Comparison of ENCODE assay signal across 14 cellular contexts in genomic region chr21:44819283-44820243, GRCh38. TPM values are rescaled to one million over a fixed set of nuclear protein-coding genes. Genes with fewer than 3 reads are reported as not detected.
DNase-seq lines count a peak whose midpoint lies in the region; ATAC-seq, FAIRE-seq and TF ChIP-seq lines count a peak whose summit lies in the region.
"Had no signal": no experiment of that assay in that cellular context is flagged by ENCODE, and none has a peak within 500 bp of the region (broad histone marks: within the 10 kb centered on the region; RNA-seq: fewer than 3 reads in every experiment).

No MANE protein-coding gene starts in this region.

- H3K27ac Mint-ChIP-seq in CD8-positive, alpha-beta T cell: peak overlapping the region; percentile 79
- peak overlapping the region in 2 of 3 experiments; percentile 28 to 65 for H3K27ac Mint-ChIP-seq in nephron

- H3K36me3 Mint-ChIP-seq in CD8-positive, alpha-beta T cell: no peaks in the 10 kb centered on the region
- H3K36me3 Mint-ChIP-seq in nephron (ENCODE audit: low read depth): peaks cover 10% of the 10 kb centered on the region

- CTCF ChIA-PET in CD8-positive, alpha-beta T cell (lab: Charles Lee): interaction anchor here (0.9 to 1.7 kb wide), 4 partner anchors 13 to 309 kb away, joined by 3 to 4 read pairs (median 3); no protein-coding TSS in a partner anchor
- CTCF ChIA-PET in K562 (lab: Yijun Ruan, JAX; ENCODE audit: low intra/inter-chr PET ratio) (interaction anchor here (1.0 kb wide), 1 partner anchor 8 kb away, joined by 3 read pairs; no protein-coding TSS in a partner anchor), GM10248 (lab: Yijun Ruan, JAX) (no interaction called here)

- peaks cover 25% of the 10 kb centered on the region; the same call in 1 of the 2 replicates for H4K20me1 ChIP-seq in K562 (replicated peaks; ENCODE audit: control insufficient read depth, insufficient read depth, low read length)

- TF ChIP-seq CTCF in CD8-positive, alpha-beta T cell (IDR thresholded peaks at IDR 0.05): no peak
- TF ChIP-seq CTCF in K562 (IDR thresholded peaks at IDR 0.05 in 2 of 3, conservative IDR thresholded peaks at IDR 0.05 in 1 of 3; ENCODE audit: insufficient read depth in 2 of 3, low read depth in 1 of 3, low read length in 3 of 3): no peak
- TF ChIP-seq CTCF in nephron (IDR thresholded peaks at IDR 0.05; ENCODE audit: unreplicated experiment in 3 of 3): no peak
- no peak for TF ChIP-seq CTCF in GM10248 (IDR thresholded peaks at IDR 0.05; ENCODE audit: control extremely low read depth, extremely low read depth, low read depth, missing control alignments)
- TF ChIP-seq CTCF in WERI-Rb-1 (IDR thresholded peaks at IDR 0.05; ENCODE audit: low read depth, low read length): no peak
- TF ChIP-seq CTCF in coronary artery (IDR thresholded peaks at IDR 0.05): no peak

- no peak for DNase-seq in CD8-positive, alpha-beta T cell
- no peak for DNase-seq in K562 (ENCODE audit: extremely low read depth in 1 of 4, low spot score in 3 of 4)
- no peak for DNase-seq in amniotic stem cell (lab: John Stamatoyannopoulos, UW)
- DNase-seq in GM10248 (ENCODE audit: extremely low spot score): no peak
- no peak for DNase-seq in WERI-Rb-1
- DNase-seq in coronary artery (ENCODE audit: low spot score): no peak
- DNase-seq: Kasumi-1, left cardiac atrium, NCI-H187, NCI-H69 had no signal

- H3K27ac ChIP-seq in CD8-positive, alpha-beta T cell (ENCODE audit: low read depth, low read length): no peak overlapping the region
- H3K27ac ChIP-seq in HUES6 (ENCODE audit: low read depth, low read length) (no peak overlapping the region), K562 (ENCODE audit: extremely low read depth, low read depth, low read length) (no peak overlapping the region), WERI-Rb-1 (no peak overlapping the region), coronary artery (no peak overlapping the region)
- H3K27ac ChIP-seq: cardiac muscle cell had no signal

- no peak for TF ChIP-seq EP300 in K562 (IDR thresholded peaks at IDR 0.05; ENCODE audit: low read length)

- H3K4me1 ChIP-seq in CD8-positive, alpha-beta T cell (ENCODE audit: insufficient read depth, low read length): peaks cover 18% of the 10 kb centered on the region
- H3K4me1 ChIP-seq in HUES6 (ENCODE audit: control insufficient read depth, insufficient read depth, low read length): peaks cover 18% of the 10 kb centered on the region
- H3K4me1 ChIP-seq in K562 (replicated peaks in 1 of 2; ENCODE audit: control insufficient read depth in 2 of 2, insufficient read depth in 2 of 2, low read length in 2 of 2): peaks cover 0 to 43% of the 10 kb centered on the region in 2 experiments; a peak in 4 of 5 replicates

- no peak overlapping the region for H2AFZ ChIP-seq in K562 (ENCODE audit: low read depth, low read length)

- POLR2A ChIA-PET in CD8-positive, alpha-beta T cell (lab: Charles Lee): interaction anchor here (0.8 to 1.6 kb wide), 2 partner anchors 53 to 54 kb away, joined by 3 to 4 read pairs; no protein-coding TSS in a partner anchor
- POLR2A ChIA-PET in K562 (lab: Yijun Ruan, JAX): interaction anchor here (0.9 to 1.3 kb wide), 2 partner anchors 22 to 59 kb away, joined by 3 read pairs; no protein-coding TSS in a partner anchor
- POLR2A ChIA-PET in GM10248 (lab: Yijun Ruan, JAX): no interaction called here

- H3K4me3 Mint-ChIP-seq in CD8-positive, alpha-beta T cell: peak overlapping the region; percentile 73
- H3K4me3 Mint-ChIP-seq in nephron: peak overlapping the region; percentile 66 to 75 (median 74)

- in situ Hi-C loops in K562 (cut with MboI): no loop called here

- H3K9ac ChIP-seq in HUES6 (ENCODE audit: low read length): no peak overlapping the region
- no peak overlapping the region; a peak in 1 of 4 replicates for H3K9ac ChIP-seq in K562 (ENCODE audit: insufficient read depth in 1 of 2, low read depth in 2 of 2, low read length in 2 of 2)

- no peaks in the 10 kb centered on the region for H3K27me3 Mint-ChIP-seq in CD8-positive, alpha-beta T cell (ENCODE audit: low read depth)
- H3K27me3 Mint-ChIP-seq in nephron (ENCODE audit: low read depth): peaks cover 10% of the 10 kb centered on the region

- no peaks in the 10 kb centered on the region for H3K36me3 ChIP-seq in CD8-positive, alpha-beta T cell (ENCODE audit: insufficient read depth, low read length)
- H3K36me3 ChIP-seq in HUES6 (ENCODE audit: control insufficient read depth, insufficient read depth, low read length) (no peaks in the 10 kb centered on the region), K562 (ENCODE audit: control insufficient read depth, insufficient read depth, low read length) (no peaks in the 10 kb centered on the region; the same call in 2 of the 3 replicates), WERI-Rb-1 (peaks cover 3% of the 10 kb centered on the region; the same call in 1 of the 2 replicates)
- H3K36me3 ChIP-seq: cardiac muscle cell had no signal

- H3K4me3 ChIP-seq in CD8-positive, alpha-beta T cell (ENCODE audit: low read depth, low read length): no peak overlapping the region
- H3K4me3 ChIP-seq in HUES6 (ENCODE audit: low read depth, low read length) (0 out of 2 replicates have a peak overlapping the region, but pooled peaks have one; percentile 94), K562 (no peak overlapping the region), WERI-Rb-1 (ENCODE audit: low read depth, low read length) (no peak overlapping the region), coronary artery (no peak overlapping the region)

- H3K79me2 ChIP-seq in K562 (ENCODE audit: control insufficient read depth, insufficient read depth, low read length): peaks cover 36% of the 10 kb centered on the region

- no peaks in the 10 kb centered on the region for H3K27me3 ChIP-seq in CD8-positive, alpha-beta T cell (ENCODE audit: insufficient read depth, low read length)
- 0 out of 2 replicates have a peak, but pooled peaks cover 5% of the 10 kb centered on the region for H3K27me3 ChIP-seq in HUES6 (ENCODE audit: control insufficient read depth, insufficient read depth, low read length)
- no peaks in the 10 kb centered on the region for H3K27me3 ChIP-seq in K562 (ENCODE audit: control insufficient read depth in 2 of 2, insufficient read depth in 2 of 2, low read length in 2 of 2)
- no peaks in the 10 kb centered on the region for H3K27me3 ChIP-seq in WERI-Rb-1 (ENCODE audit: insufficient read depth, low read depth, severe bottlenecking)
- H3K27me3 ChIP-seq: cardiac muscle cell had no signal

- no peak for TF ChIP-seq RAD21 in K562 (CRISPR knock-in tag; conservative IDR thresholded peaks at IDR 0.05 in 1 of 2, IDR thresholded peaks at IDR 0.05 in 1 of 2)

- peaks cover 9% of the 10 kb centered on the region for H3K4me1 Mint-ChIP-seq in CD8-positive, alpha-beta T cell (ENCODE audit: low read depth)
- peaks cover 4% of the 10 kb centered on the region for H3K4me1 Mint-ChIP-seq in nephron

- peaks cover 18% of the 10 kb centered on the region for H3K9me3 Mint-ChIP-seq in CD8-positive, alpha-beta T cell
- peaks cover 34% of the 10 kb centered on the region for H3K9me3 Mint-ChIP-seq in nephron

- no peak for ATAC-seq in CD8-positive, alpha-beta T cell
- ATAC-seq in K562: no peak

- intact Hi-C loops in CD8-positive, alpha-beta T cell (cut with DNase I, micrococcal nuclease): loop anchor here (2.0 to 5.0 kb wide), 9 partner anchors 27 to 1847 kb away; partner anchors contain the start of genes ADARB1 (in 1 of the 2), CFAP410 (in 1 of the 2), PCBP3 (in 1 of the 2) and PKNOX1 (in 1 of the 2)
- intact Hi-C loops in K562 (cut with micrococcal nuclease): no loop called here

- TF ChIP-seq POLR2A in K562 (conservative IDR thresholded peaks at IDR 0.05): no peak; the same call in 1 of the 2 replicates

- H3K9me1 ChIP-seq in K562 (ENCODE audit: control insufficient read depth, insufficient read depth, low read length): peaks cover 15% of the 10 kb centered on the region

- peak; percentile 29 for FAIRE-seq in K562 (lab: Jason Lieb, UNC)
- FAIRE-seq: G401.6 had no signal

- 90% methylated on average over 29 of the region's 33 CpGs for WGBS in K562 (ENCODE audit: insufficient coverage, low coverage, missing lambda C conversion rate)

- BruUV-seq in K562 (replicated peaks; lab: Mats Ljungman, UMichigan): no TSS peak

- no peak overlapping the region for H3K4me2 ChIP-seq in K562 (ENCODE audit: insufficient read depth, low read length)

- H3K9me3 ChIP-seq in CD8-positive, alpha-beta T cell (ENCODE audit: low read length): peaks cover 5% of the 10 kb centered on the region
- H3K9me3 ChIP-seq in HUES6 (ENCODE audit: control insufficient read depth, insufficient read depth, low read depth, low read length) (peaks cover 52% of the 10 kb centered on the region), K562 (replicated peaks; ENCODE audit: control insufficient read depth, insufficient read depth, low read depth, low read length) (peaks cover 16% of the 10 kb centered on the region), WERI-Rb-1 (ENCODE audit: severe bottlenecking) (peaks cover 55% of the 10 kb centered on the region)

RNA-seq across cellular contexts. Expression of gene SUMO3, which starts 1.7 kb away (rescaled TPM):
- total RNA-seq in CD8-positive, alpha-beta T cell: 10 to 100 TPM; 84.7 to 87.3 TPM
- total RNA-seq in K562 (2011; cell fraction: chromatin; rRNA removed; ENCODE audit: low replicate concordance): 32.4 and 33.2 TPM in 2 replicates
- total RNA-seq in K562 (2011; cell fraction: nucleolus; rRNA removed): 27.5 and 32.6 TPM in 2 replicates
- total RNA-seq in K562 (2011; cell fraction: nucleoplasm; rRNA removed): 42.5 and 55.7 TPM in 2 replicates
- total RNA-seq in K562 (2014; rRNA removed): 95.2 and 118 TPM in 2 replicates
- 101 TPM in 2 replicates for total RNA-seq in K562 (2014; rRNA removed; fragmentation: Illumina TruSeq; extraction: Trizol)
- 111 and 113 TPM in 2 replicates for total RNA-seq in K562 (2015; rRNA removed; fragmentation: Illumina TruSeq; extraction: Trizol)
- total RNA-seq in K562 (2021): 120 TPM in 2 replicates
- 110 and 128 TPM in 2 replicates for polyA plus RNA-seq in K562 (2011; rRNA removed)
- 132 and 183 TPM in 2 replicates for polyA plus RNA-seq in K562 (2011; cell fraction: cytosol; rRNA removed)
- 41.4 and 52.1 TPM in 2 replicates for polyA plus RNA-seq in K562 (2011; cell fraction: nucleus; rRNA removed)
- 95.3 and 142 TPM in 2 replicates for polyA plus RNA-seq in K562 (2012)
- polyA plus RNA-seq in K562 (2014; fragmentation: Illumina TruSeq; extraction: Trizol): 142 and 144 TPM in 2 replicates
- polyA plus RNA-seq in K562 (2014; fragmentation: Nextera tagmentation; extraction: Ambion mirVana): 10 to 100 TPM; 13.9 to 21.6 TPM
- 143 and 146 TPM in 2 replicates for polyA plus RNA-seq in K562 (2014; rRNA removed)
- 105 and 120 TPM in 2 replicates for polyA minus RNA-seq in K562 (2011; rRNA and poly(A)+ RNA removed)
- 70.3 and 71.5 TPM in 2 replicates for polyA minus RNA-seq in K562 (2011; cell fraction: cytosol; rRNA and poly(A)+ RNA removed)
- polyA minus RNA-seq in K562 (2011; cell fraction: nucleus; rRNA and poly(A)+ RNA removed): 18.8 and 32.3 TPM in 2 replicates

RNA-seq across cellular contexts. Expression of gene UBE2G2, which starts 17.9 kb away (rescaled TPM):
- total RNA-seq in CD8-positive, alpha-beta T cell: 10 to 100 TPM; 88.8 to 89.1 TPM
- total RNA-seq in K562 (2011; cell fraction: chromatin; rRNA removed; ENCODE audit: low replicate concordance): 217 and 395 TPM in 2 replicates
- 127 and 140 TPM in 2 replicates for total RNA-seq in K562 (2011; cell fraction: nucleolus; rRNA removed)
- 222 and 291 TPM in 2 replicates for total RNA-seq in K562 (2011; cell fraction: nucleoplasm; rRNA removed)
- 122 and 148 TPM in 2 replicates for total RNA-seq in K562 (2014; rRNA removed)
- 109 and 112 TPM in 2 replicates for total RNA-seq in K562 (2014; rRNA removed; fragmentation: Illumina TruSeq; extraction: Trizol)
- 99.0 and 112 TPM in 2 replicates for total RNA-seq in K562 (2015; rRNA removed; fragmentation: Illumina TruSeq; extraction: Trizol)
- 131 and 140 TPM in 2 replicates for total RNA-seq in K562 (2021)
- 210 and 225 TPM in 2 replicates for polyA plus RNA-seq in K562 (2011; rRNA removed)
- 249 and 260 TPM in 2 replicates for polyA plus RNA-seq in K562 (2011; cell fraction: cytosol; rRNA removed)
- polyA plus RNA-seq in K562 (2011; cell fraction: nucleus; rRNA removed): 234 and 303 TPM in 2 replicates
- polyA plus RNA-seq in K562 (2012): 119 and 202 TPM in 2 replicates
- polyA plus RNA-seq in K562 (2014; fragmentation: Illumina TruSeq; extraction: Trizol): 198 and 202 TPM in 2 replicates
- 10 to 100 TPM; 47.5 to 74.3 TPM for polyA plus RNA-seq in K562 (2014; fragmentation: Nextera tagmentation; extraction: Ambion mirVana)
- 200 and 297 TPM in 2 replicates for polyA plus RNA-seq in K562 (2014; rRNA removed)
- polyA minus RNA-seq in K562 (2011; rRNA and poly(A)+ RNA removed): 146 and 179 TPM in 2 replicates
- 83.5 and 87.6 TPM in 2 replicates for polyA minus RNA-seq in K562 (2011; cell fraction: cytosol; rRNA and poly(A)+ RNA removed)
- 115 and 148 TPM in 2 replicates for polyA minus RNA-seq in K562 (2011; cell fraction: nucleus; rRNA and poly(A)+ RNA removed)

RNA-seq across cellular contexts. Expression of gene PTTG1IP, which starts 53.9 kb away (rescaled TPM):
- total RNA-seq in CD8-positive, alpha-beta T cell: 10 to 100 TPM; 71.0 to 73.3 TPM
- total RNA-seq in K562 (2011; cell fraction: chromatin; rRNA removed; ENCODE audit: low replicate concordance): 109 and 139 TPM in 2 replicates
- 131 and 151 TPM in 2 replicates for total RNA-seq in K562 (2011; cell fraction: nucleolus; rRNA removed)
- total RNA-seq in K562 (2011; cell fraction: nucleoplasm; rRNA removed): 146 and 174 TPM in 2 replicates
- 85.4 and 97.6 TPM in 2 replicates for total RNA-seq in K562 (2014; rRNA removed)
- total RNA-seq in K562 (2014; rRNA removed; fragmentation: Illumina TruSeq; extraction: Trizol): 65.7 and 66.2 TPM in 2 replicates
- 92.9 and 98.7 TPM in 2 replicates for total RNA-seq in K562 (2015; rRNA removed; fragmentation: Illumina TruSeq; extraction: Trizol)
- 99.3 and 99.5 TPM in 2 replicates for total RNA-seq in K562 (2021)
- polyA plus RNA-seq in K562 (2011; rRNA removed): 92.4 and 138 TPM in 2 replicates
- 79.9 and 115 TPM in 2 replicates for polyA plus RNA-seq in K562 (2011; cell fraction: cytosol; rRNA removed)
- polyA plus RNA-seq in K562 (2011; cell fraction: nucleus; rRNA removed): 69.1 and 123 TPM in 2 replicates
- polyA plus RNA-seq in K562 (2012): 77.4 and 167 TPM in 2 replicates
- 77.0 and 77.8 TPM in 2 replicates for polyA plus RNA-seq in K562 (2014; fragmentation: Illumina TruSeq; extraction: Trizol)
- polyA plus RNA-seq in K562 (2014; fragmentation: Nextera tagmentation; extraction: Ambion mirVana): 1 to 10 TPM; 5.0 to 9.2 TPM
- 82.4 and 86.9 TPM in 2 replicates for polyA plus RNA-seq in K562 (2014; rRNA removed)
- polyA minus RNA-seq in K562 (2011; rRNA and poly(A)+ RNA removed): 54.1 and 70.2 TPM in 2 replicates
- polyA minus RNA-seq in K562 (2011; cell fraction: cytosol; rRNA and poly(A)+ RNA removed): 69.1 and 114 TPM in 2 replicates
- polyA minus RNA-seq in K562 (2011; cell fraction: nucleus; rRNA and poly(A)+ RNA removed): 17.4 and 40.2 TPM in 2 replicates
